1 cellular context compared by ENCODE assay signal in genomic region chr12:82414926-82415325, GRCh38.
TF ChIP-seq lines count a peak whose summit lies in the region.

No MANE protein-coding gene starts in this region.

TF ChIP-seq in IMR-90, 13 proteins besides CTCF, POLR2A, EP300 and RAD21:
- TF ChIP-seq MAZ (IDR thresholded peaks at IDR 0.05; ENCODE audit: borderline replicate concordance, low read depth, low read length) (no peak), RCOR1 (IDR thresholded peaks at IDR 0.05; ENCODE audit: insufficient replicate concordance, low read length) (no peak), ELK1 (IDR thresholded peaks at IDR 0.05; ENCODE audit: borderline replicate concordance, low read depth, low read length) (no peak), BHLHE40 (IDR thresholded peaks at IDR 0.05; ENCODE audit: low read depth, low read length) (no peak), CEBPB (IDR thresholded peaks at IDR 0.05; ENCODE audit: low read depth, low read length) (no peak), NFE2L2 (IDR thresholded peaks at IDR 0.05; ENCODE audit: low read depth, low read length) (no peak), SMC3 (IDR thresholded peaks at IDR 0.05; ENCODE audit: low read depth, low read length) (no peak), FOS (IDR thresholded peaks at IDR 0.05; ENCODE audit: low read depth, low read length) (no peak), RFX5 (IDR thresholded peaks at IDR 0.05; ENCODE audit: low read depth, low read length) (no peak), MXI1 (IDR thresholded peaks at IDR 0.05; ENCODE audit: borderline replicate concordance, low read depth, low read length) (no peak), MAFK (IDR thresholded peaks at IDR 0.05; ENCODE audit: low read depth, low read length) (no peak), CHD1 (IDR thresholded peaks at IDR 0.05; ENCODE audit: low read depth, low read length) (no peak), USF2 (IDR thresholded peaks at IDR 0.05; ENCODE audit: low read depth, low read length) (no peak)
